Comparison of ENCODE assay signal across 1 cellular context in genomic region chr5:150656191-150657132, GRCh38.
TF ChIP-seq lines count a peak whose summit lies in the region.

No MANE protein-coding gene starts in this region.

TF ChIP-seq in HEK293, 187 proteins besides CTCF, POLR2A, EP300 and RAD21 (continued from another document and continues in another):
- TF ChIP-seq ZNF354C (tag by site-specific recombination; IDR thresholded peaks at IDR 0.05; ENCODE audit: borderline replicate concordance, low read depth) (no peak), ZNF391 (tag by site-specific recombination; IDR thresholded peaks at IDR 0.05; ENCODE audit: borderline replicate concordance, low read depth) (0 out of 2 replicates have a peak, but pooled peaks have one; percentile 51), ZNF785 (tag by site-specific recombination; IDR thresholded peaks at IDR 0.05) (no peak), ZNF114 (tag by site-specific recombination; IDR thresholded peaks at IDR 0.05) (no peak), HOXD13 (CRISPR knock-in tag; IDR thresholded peaks at IDR 0.05; ENCODE audit: borderline replicate concordance) (no peak), ZNF112 (tag by site-specific recombination; IDR thresholded peaks at IDR 0.05) (no peak), ZNF843 (tag by site-specific recombination; IDR thresholded peaks at IDR 0.05) (no peak), RBAK (tag by site-specific recombination; IDR thresholded peaks at IDR 0.05) (no peak), ZNF175 (tag by site-specific recombination; IDR thresholded peaks at IDR 0.05) (no peak), ZNF10 (tag by site-specific recombination; IDR thresholded peaks at IDR 0.05) (no peak), ZNF274 (IDR thresholded peaks at IDR 0.05; ENCODE audit: low read length) (no peak), ZNF274 (tag by site-specific recombination; IDR thresholded peaks at IDR 0.05; ENCODE audit: borderline replicate concordance) (no peak), ZNF529 (tag by site-specific recombination; IDR thresholded peaks at IDR 0.05; ENCODE audit: insufficient replicate concordance) (no peak), ZNF37A (tag by site-specific recombination; IDR thresholded peaks at IDR 0.05) (no peak), ZNF23 (tag by site-specific recombination; IDR thresholded peaks at IDR 0.05; ENCODE audit: borderline replicate concordance) (no peak), ZNF596 (tag by site-specific recombination; IDR thresholded peaks at IDR 0.05) (peak; percentile 67; the same call in 1 of the 2 replicates), ZSCAN16 (tag by site-specific recombination; IDR thresholded peaks at IDR 0.05) (no peak), ZNF701 (tag by site-specific recombination; IDR thresholded peaks at IDR 0.05) (no peak), ZNF777 (tag by site-specific recombination; IDR thresholded peaks at IDR 0.05; ENCODE audit: borderline replicate concordance) (peak; percentile 60), ZFP3 (tag by site-specific recombination; IDR thresholded peaks at IDR 0.05; ENCODE audit: low read depth) (no peak), ZNF292 (tag by site-specific recombination; IDR thresholded peaks at IDR 0.05; ENCODE audit: borderline replicate concordance, low read depth) (no peak), ZNF510 (tag by site-specific recombination; IDR thresholded peaks at IDR 0.05; ENCODE audit: insufficient replicate concordance) (no peak), ZNF488 (tag by site-specific recombination; IDR thresholded peaks at IDR 0.05) (no peak), ZSCAN5A (tag by site-specific recombination; IDR thresholded peaks at IDR 0.05) (no peak), ZNF423 (tag by site-specific recombination; IDR thresholded peaks at IDR 0.05) (peak; percentile 35; the same call in 1 of the 2 replicates), ZNF426 (tag by site-specific recombination; IDR thresholded peaks at IDR 0.05) (no peak), ZNF350 (tag by site-specific recombination; IDR thresholded peaks at IDR 0.05) (no peak), ZNF248 (tag by site-specific recombination; IDR thresholded peaks at IDR 0.05) (no peak), ZNF121 (tag by site-specific recombination; IDR thresholded peaks at IDR 0.05) (no peak), PRDM4 (tag by site-specific recombination; IDR thresholded peaks at IDR 0.05) (no peak), OVOL3 (tag by site-specific recombination; IDR thresholded peaks at IDR 0.05) (no peak), ZNF239 (tag by site-specific recombination; IDR thresholded peaks at IDR 0.05) (no peak), WT1 (tag by site-specific recombination; IDR thresholded peaks at IDR 0.05) (no peak), ZNF521 (tag by site-specific recombination; IDR thresholded peaks at IDR 0.05) (no peak), ZNF747 (tag by site-specific recombination; IDR thresholded peaks at IDR 0.05) (no peak), OSR2 (tag by site-specific recombination; IDR thresholded peaks at IDR 0.05) (no peak), ZNF623 (tag by site-specific recombination; IDR thresholded peaks at IDR 0.05) (no peak), ZNF132 (tag by site-specific recombination; IDR thresholded peaks at IDR 0.05; ENCODE audit: borderline replicate concordance) (no peak), ZNF394 (tag by site-specific recombination; IDR thresholded peaks at IDR 0.05; ENCODE audit: borderline replicate concordance) (no peak), ZXDB (tag by site-specific recombination; IDR thresholded peaks at IDR 0.05) (no peak), ZNF146 (tag by site-specific recombination; IDR thresholded peaks at IDR 0.05) (no peak), ZFHX2 (tag by site-specific recombination; conservative IDR thresholded peaks at IDR 0.05) (peak; percentile 29; the same call in 1 of the 2 replicates), ZNF311 (tag by site-specific recombination; IDR thresholded peaks at IDR 0.05; ENCODE audit: borderline replicate concordance) (no peak), KLF17 (tag by site-specific recombination; IDR thresholded peaks at IDR 0.05) (peak; percentile 20), ZNF214 (tag by site-specific recombination; IDR thresholded peaks at IDR 0.05; ENCODE audit: borderline replicate concordance) (no peak), GLI2 (tag by site-specific recombination; IDR thresholded peaks at IDR 0.05; ENCODE audit: borderline replicate concordance, low read depth) (no peak), ZNF837 (tag by site-specific recombination; IDR thresholded peaks at IDR 0.05) (no peak), YY2 (tag by site-specific recombination; IDR thresholded peaks at IDR 0.05) (no peak), KLF8 (tag by site-specific recombination; IDR thresholded peaks at IDR 0.05) (peak; percentile 80), ZNF792 (tag by site-specific recombination; IDR thresholded peaks at IDR 0.05) (no peak), ZNF670 (tag by site-specific recombination; IDR thresholded peaks at IDR 0.05; ENCODE audit: low read depth) (no peak), ZNF518A (tag by site-specific recombination; conservative IDR thresholded peaks at IDR 0.05; ENCODE audit: low read depth) (no peak), ZFP41 (tag by site-specific recombination; IDR thresholded peaks at IDR 0.05; ENCODE audit: borderline replicate concordance) (no peak), SP2 (tag by site-specific recombination; IDR thresholded peaks at IDR 0.05) (peak; percentile 20), ZSCAN18 (tag by site-specific recombination; IDR thresholded peaks at IDR 0.05) (no peak), ZNF133 (tag by site-specific recombination; IDR thresholded peaks at IDR 0.05) (no peak), AEBP2 (tag by site-specific recombination; IDR thresholded peaks at IDR 0.05; ENCODE audit: borderline replicate concordance) (no peak), GLI4 (tag by site-specific recombination; IDR thresholded peaks at IDR 0.05) (no peak), EGR2 (tag by site-specific recombination; IDR thresholded peaks at IDR 0.05; ENCODE audit: low read depth) (no peak), SP3 (tag by site-specific recombination; IDR thresholded peaks at IDR 0.05) (peak; percentile 74), ZNF776 (tag by site-specific recombination; IDR thresholded peaks at IDR 0.05; ENCODE audit: borderline replicate concordance) (no peak), ZNF513 (tag by site-specific recombination; IDR thresholded peaks at IDR 0.05) (no peak), ZNF658 (tag by site-specific recombination; IDR thresholded peaks at IDR 0.05) (no peak)
